Comparison of ENCODE assay signal across 12 cellular contexts in the genomic region with DNA sequence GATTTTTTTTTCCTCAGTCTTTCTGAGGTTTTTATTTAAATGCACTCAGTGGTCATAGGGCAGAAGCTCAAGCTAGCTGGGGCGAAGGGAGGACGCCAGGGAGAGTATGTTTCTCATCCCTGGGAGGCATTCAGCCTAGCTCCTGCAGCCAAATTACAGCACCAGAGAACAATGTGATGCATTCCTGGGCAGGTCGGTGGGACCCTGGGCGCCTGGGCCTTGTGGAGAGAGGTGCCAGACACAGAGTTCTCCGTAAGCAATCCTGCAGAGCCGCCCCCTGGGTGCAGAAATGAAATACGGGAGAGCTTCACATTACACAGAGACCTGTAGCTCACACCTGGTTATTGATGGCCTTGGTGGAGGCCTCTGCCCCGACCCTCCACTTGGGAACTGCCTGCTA. TPM values are rescaled to one million over a fixed set of nuclear protein-coding genes. Genes with fewer than 3 reads are reported as not detected.
DNase-seq lines count a peak whose midpoint lies in the region; ATAC-seq and TF ChIP-seq lines count a peak whose summit lies in the region.
"Had no signal": no experiment of that assay in that cellular context is flagged by ENCODE, and none has a peak within 500 bp of the region (broad histone marks: within the 10 kb centered on the region; RNA-seq: fewer than 3 reads in every experiment).

No MANE protein-coding gene starts in this region.

- TF ChIP-seq CTCF in endodermal cell (conservative IDR thresholded peaks at IDR 0.05) (peak; percentile 33), nephron (IDR thresholded peaks at IDR 0.05; ENCODE audit: unreplicated experiment in 3 of 3) (no peak), ascending aorta (IDR thresholded peaks at IDR 0.05) (no peak)

- H3K27me3 ChIP-seq in endodermal cell (ENCODE audit: control insufficient read depth, insufficient read depth, low read length, poor library complexity, severe bottlenecking): no peaks in the 10 kb centered on the region
- H3K27me3 ChIP-seq in ascending aorta: no peaks in the 10 kb centered on the region

- H3K27ac Mint-ChIP-seq in endodermal cell (peak overlapping the region; percentile 97), nephron (peak overlapping the region; percentile 3 to 48 (median 37))
- no peak overlapping the region for H3K27ac Mint-ChIP-seq in activated naive CD8-positive, alpha-beta T cell treated with anti-CD3 and anti-CD28 coated beads for 36 hours
- H3K27ac Mint-ChIP-seq: nephron progenitor cell had no signal

- H3K27ac ChIP-seq in endodermal cell (ENCODE audit: low read depth, low read length) (peak overlapping the region; percentile 34), ascending aorta (peak overlapping the region in 1 of 2 donors; percentile 5)

- H3K4me1 Mint-ChIP-seq in endodermal cell (peaks cover 47% of the 10 kb centered on the region), nephron (peaks cover 39% of the 10 kb centered on the region)
- H3K4me1 Mint-ChIP-seq in activated naive CD8-positive, alpha-beta T cell treated with anti-CD3 and anti-CD28 coated beads for 36 hours: no peaks in the 10 kb centered on the region

- ATAC-seq in HG03460 (IDR thresholded peaks at IDR 0.05; ENCODE audit: unreplicated experiment): no peak

- H3K9me3 Mint-ChIP-seq in endodermal cell: no peaks in the 10 kb centered on the region
- H3K9me3 Mint-ChIP-seq in nephron: no peaks in the 10 kb centered on the region
- H3K9me3 Mint-ChIP-seq in activated naive CD8-positive, alpha-beta T cell treated with anti-CD3 and anti-CD28 coated beads for 36 hours: no peaks in the 10 kb centered on the region
- H3K9me3 Mint-ChIP-seq: nephron progenitor cell had no signal

- intact Hi-C loops in ascending aorta (cut with DNase I): no loop called here

- H3K9ac ChIP-seq in endodermal cell (ENCODE audit: extremely low read depth, low read length, poor library complexity, severe bottlenecking): peak overlapping the region; percentile 38

- 16 to 23% methylated on average over 5 to 8 of the region's 8 CpGs for WGBS in endodermal cell (ENCODE audit: insufficient coverage in 1 of 2, insufficient read length in 1 of 2), 2 experiments

- peak; percentile 37 for DNase-seq in AG08395 (ENCODE audit: low spot score)
- DNase-seq in NCI-H226: peak; percentile 99
- peak; percentile 97 for DNase-seq in endodermal cell
- no peak for DNase-seq in ascending aorta (ENCODE audit: low spot score in 2 of 2)
- no peak for DNase-seq in NCI-H82 treated with DMSO at 0.1 percent for 48 hours (lab: John Stamatoyannopoulos, UW; ENCODE audit: unreplicated experiment)
- no peak for DNase-seq in activated naive CD8-positive, alpha-beta T cell treated with anti-CD3 and anti-CD28 coated beads for 36 hours
- DNase-seq: activated CD4-positive, CD25-positive, alpha-beta regulatory T cell; activated CD8-positive, alpha-beta memory T cell treated with anti-CD3 and anti-CD28 coated beads, Interleukin-2, amount 50 U/mL, for 48 hours; NCI-H2029 treated with DMSO at 0.1 percent for 48 hours; nephron progenitor cell had no signal

- peaks cover 13% of the 10 kb centered on the region for H3K36me3 ChIP-seq in endodermal cell (ENCODE audit: control insufficient read depth, insufficient read depth, low read length)
- peaks cover 2 to 41% of the 10 kb centered on the region in 2 donors for H3K36me3 ChIP-seq in ascending aorta

- H3K4me1 ChIP-seq in endodermal cell (ENCODE audit: control insufficient read depth, insufficient read depth, low read length) (peaks cover 3% of the 10 kb centered on the region), ascending aorta (no peaks in the 10 kb centered on the region)

- H3K9me3 ChIP-seq in endodermal cell (ENCODE audit: control insufficient read depth, low read length): no peaks in the 10 kb centered on the region
- no peaks in the 10 kb centered on the region for H3K9me3 ChIP-seq in ascending aorta

- H3K4me3 ChIP-seq in endodermal cell (ENCODE audit: low read length) (no peak overlapping the region), ascending aorta (no peak overlapping the region)

- H3K36me3 Mint-ChIP-seq in endodermal cell (ENCODE audit: low read depth) (peaks cover 3% of the 10 kb centered on the region), nephron (ENCODE audit: low read depth) (peaks cover 29% of the 10 kb centered on the region)
- H3K36me3 Mint-ChIP-seq in activated naive CD8-positive, alpha-beta T cell treated with anti-CD3 and anti-CD28 coated beads for 36 hours: peaks cover 3% of the 10 kb centered on the region

- H3K4me3 Mint-ChIP-seq in endodermal cell (no peak overlapping the region), nephron (no peak overlapping the region)
- no peak overlapping the region for H3K4me3 Mint-ChIP-seq in activated naive CD8-positive, alpha-beta T cell treated with anti-CD3 and anti-CD28 coated beads for 36 hours
- H3K4me3 Mint-ChIP-seq: nephron progenitor cell had no signal

- no peaks in the 10 kb centered on the region for H3K27me3 Mint-ChIP-seq in endodermal cell (ENCODE audit: insufficient read depth)
- no peaks in the 10 kb centered on the region for H3K27me3 Mint-ChIP-seq in nephron (ENCODE audit: low read depth)
- H3K27me3 Mint-ChIP-seq in activated naive CD8-positive, alpha-beta T cell treated with anti-CD3 and anti-CD28 coated beads for 36 hours: no peaks in the 10 kb centered on the region

RNA-seq across cellular contexts. Expression of gene WNT2B, which starts 15.5 kb away (rescaled TPM):
- under 1 TPM; 0.51 to 0.57 TPM for total RNA-seq in endodermal cell
- 1.5 TPM for polyA plus RNA-seq in endodermal cell (2013, experiment 1 of 2)
- 1.8 TPM for polyA plus RNA-seq in endodermal cell (2013, experiment 2 of 2)
- 4.8 TPM for total RNA-seq in ascending aorta
- total RNA-seq in activated naive CD8-positive, alpha-beta T cell treated with anti-CD3 and anti-CD28 coated beads for 36 hours: not detected

Comparison
In these comparisons a context has a peak if more than half of its experiments do, and no peak if none do; other contexts are left out.
1. DNase-seq: peak in AG08395 (single experiment), NCI-H226 (single experiment) and endodermal cell (single experiment); none in ascending aorta (0 of 2), NCI-H82 treated with DMSO at 0.1 percent for 48 hours (single experiment) and activated naive CD8-positive, alpha-beta T cell treated with anti-CD3 and anti-CD28 coated beads for 36 hours (single experiment).